ENCODE assay signal across 17 cellular contexts in the genomic region with DNA sequence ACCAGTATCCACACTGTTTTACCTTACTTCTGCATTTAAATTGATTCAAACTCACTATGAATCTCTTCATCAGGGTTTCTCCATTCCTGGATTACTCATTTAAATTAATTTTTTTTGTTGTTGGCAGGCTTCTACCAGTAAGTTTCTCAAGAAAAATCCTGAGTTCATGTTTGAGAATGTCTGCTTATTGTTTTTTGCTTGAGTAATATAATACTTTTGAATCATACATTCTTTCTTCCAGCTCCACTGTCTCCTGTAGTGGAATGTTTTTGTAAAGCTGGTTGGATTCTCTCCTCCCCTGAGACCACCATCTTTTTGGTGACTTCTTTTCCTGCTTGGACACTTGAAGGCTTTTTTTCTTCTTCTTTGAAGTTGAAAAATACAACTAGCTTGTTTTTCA. TPM values are rescaled to one million over a fixed set of nuclear protein-coding genes. Genes with fewer than 3 reads are reported as not detected.
DNase-seq lines count a peak whose midpoint lies in the region; ATAC-seq lines count a peak whose summit lies in the region.
"Had no signal": no experiment of that assay in that cellular context is flagged by ENCODE, and none has a peak within 500 bp of the region (broad histone marks: within the 10 kb centered on the region; RNA-seq: fewer than 3 reads in every experiment).

No MANE protein-coding gene starts in this region.

- no peak overlapping the region for H3K9ac ChIP-seq in adipocyte (ENCODE audit: low read length)

- H3K27ac Mint-ChIP-seq in activated naive CD4-positive, alpha-beta T cell treated with anti-CD3 and anti-CD28 coated beads, Interleukin-2, amount 50 U/mL, for 72 hours, result no peak overlapping the region

- DNase-seq in EL, result peak; percentile 22
- DNase-seq in adipocyte (ENCODE audit: low read depth), result peak; percentile 72
- DNase-seq in dedifferentiated amniotic fluid mesenchymal stem cell (ENCODE audit: extremely low spot score), result peak; percentile 28
- peak; percentile 44 for DNase-seq in iris pigment epithelial cell (ENCODE audit: low read depth)
- no peak for DNase-seq in activated naive CD4-positive, alpha-beta T cell treated with anti-CD3 and anti-CD28 coated beads, Interleukin-2, amount 50 U/mL, for 72 hours (ENCODE audit: low spot score in 2 of 2)
- DNase-seq: AML-193; COR-L47; KBM-7; NCI-H1436; NCI-H2029; NCI-H2171; NCI-H446 treated with DMSO at 0.1 percent for 48 hours; NK-92 treated with Interleukin-12 subunit alpha and Interleukin-12 subunit beta, amount 100 ng/mL, for 24 hours; SHP77 treated with DMSO at 0.1 percent for 48 hours had no signal

- ATAC-seq in activated naive CD4-positive, alpha-beta T cell treated with anti-CD3 and anti-CD28 coated beads, Interleukin-2, amount 50 U/mL, for 72 hours, result no peak
- ATAC-seq in HG03045 (IDR thresholded peaks at IDR 0.05; ENCODE audit: unreplicated experiment) (no peak), GM19397 (IDR thresholded peaks at IDR 0.05; ENCODE audit: unreplicated experiment) (no peak)

- H3K4me3 ChIP-seq in adipocyte (ENCODE audit: low read length), result no peak overlapping the region
- H3K4me3 ChIP-seq: HAP-1 had no signal

- H3K27me3 ChIP-seq in adipocyte (replicated peaks; ENCODE audit: control insufficient read depth, insufficient read depth, low read length), result peaks cover 6% of the 10 kb centered on the region

- no peaks in the 10 kb centered on the region for H3K9me3 Mint-ChIP-seq in activated naive CD4-positive, alpha-beta T cell treated with anti-CD3 and anti-CD28 coated beads, Interleukin-2, amount 50 U/mL, for 72 hours

- no peaks in the 10 kb centered on the region for H3K9me3 ChIP-seq in adipocyte (ENCODE audit: control insufficient read depth, low read length)
- H3K9me3 ChIP-seq: HAP-1 had no signal

- peaks cover 3% of the 10 kb centered on the region for H3K4me1 ChIP-seq in adipocyte (ENCODE audit: control insufficient read depth, insufficient read depth, low read length)

- H3K36me3 ChIP-seq in adipocyte (ENCODE audit: control insufficient read depth, insufficient read depth, low read length, severe bottlenecking), result no peaks in the 10 kb centered on the region

- H3K36me3 Mint-ChIP-seq in activated naive CD4-positive, alpha-beta T cell treated with anti-CD3 and anti-CD28 coated beads, Interleukin-2, amount 50 U/mL, for 72 hours, result peaks cover 6 to 9% of the 10 kb centered on the region in 2 donors

RNA-seq across cellular contexts. Expression of a gene that starts 4.3 kb away (rescaled TPM):
- total RNA-seq in activated naive CD4-positive, alpha-beta T cell treated with anti-CD3 and anti-CD28 coated beads, Interleukin-2, amount 50 U/mL, for 72 hours, result 100 to 1,000 TPM in 1 of 2 donors, 10 to 100 TPM in 1; 62.2 to 105 TPM

Comparison
In these comparisons a context has a peak if more than half of its experiments do, and no peak if none do; other contexts are left out.
1. DNase-seq: peak in EL (single experiment), adipocyte (single experiment), dedifferentiated amniotic fluid mesenchymal stem cell (single experiment) and iris pigment epithelial cell (single experiment); none in activated naive CD4-positive, alpha-beta T cell treated with anti-CD3 and anti-CD28 coated beads, Interleukin-2, amount 50 U/mL, for 72 hours (0 of 2).